ENCODE assay signal across 1 cellular context in the genomic region with DNA sequence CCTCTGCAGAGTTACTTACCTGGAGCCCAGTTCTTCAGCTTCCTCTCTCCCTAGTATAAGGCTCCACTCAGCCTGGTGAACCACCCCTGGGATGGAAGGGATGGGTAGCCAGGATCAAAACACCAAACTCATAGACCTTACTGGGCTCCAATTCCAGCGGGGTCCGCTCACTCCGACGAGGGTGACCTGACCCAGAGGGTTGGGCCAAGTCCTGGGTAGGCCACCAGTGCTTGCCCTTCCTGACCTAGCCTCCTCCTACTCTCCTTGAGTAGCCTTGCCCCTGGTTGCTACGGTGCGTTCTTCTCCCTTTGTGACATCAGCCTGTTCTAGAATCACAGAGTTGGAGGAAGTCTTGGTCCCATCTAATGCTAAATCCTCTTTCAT.
TF ChIP-seq lines count a peak whose summit lies in the region.

No MANE protein-coding gene starts in this region.

TF ChIP-seq in K562, 482 proteins besides CTCF, POLR2A, EP300 and RAD21 (continued from another document):
- TF ChIP-seq, protein P1, sequence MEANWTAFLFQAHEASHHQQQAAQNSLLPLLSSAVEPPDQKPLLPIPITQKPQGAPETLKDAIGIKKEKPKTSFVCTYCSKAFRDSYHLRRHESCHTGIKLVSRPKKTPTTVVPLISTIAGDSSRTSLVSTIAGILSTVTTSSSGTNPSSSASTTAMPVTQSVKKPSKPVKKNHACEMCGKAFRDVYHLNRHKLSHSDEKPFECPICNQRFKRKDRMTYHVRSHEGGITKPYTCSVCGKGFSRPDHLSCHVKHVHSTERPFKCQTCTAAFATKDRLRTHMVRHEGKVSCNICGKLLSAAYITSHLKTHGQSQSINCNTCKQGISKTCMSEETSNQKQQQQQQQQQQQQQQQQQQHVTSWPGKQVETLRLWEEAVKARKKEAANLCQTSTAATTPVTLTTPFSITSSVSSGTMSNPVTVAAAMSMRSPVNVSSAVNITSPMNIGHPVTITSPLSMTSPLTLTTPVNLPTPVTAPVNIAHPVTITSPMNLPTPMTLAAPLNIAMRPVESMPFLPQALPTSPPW (CRISPR knock-in tag; IDR thresholded peaks at IDR 0.05) = no peak
- TF ChIP-seq, protein P2, sequence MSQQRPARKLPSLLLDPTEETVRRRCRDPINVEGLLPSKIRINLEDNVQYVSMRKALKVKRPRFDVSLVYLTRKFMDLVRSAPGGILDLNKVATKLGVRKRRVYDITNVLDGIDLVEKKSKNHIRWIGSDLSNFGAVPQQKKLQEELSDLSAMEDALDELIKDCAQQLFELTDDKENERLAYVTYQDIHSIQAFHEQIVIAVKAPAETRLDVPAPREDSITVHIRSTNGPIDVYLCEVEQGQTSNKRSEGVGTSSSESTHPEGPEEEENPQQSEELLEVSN (IDR thresholded peaks at IDR 0.05; ENCODE audit: borderline replicate concordance in 1 of 2, extremely low read depth in 1 of 2, insufficient read depth in 1 of 2, insufficient read length in 1 of 2, low read depth in 1 of 2, low read length in 1 of 2, poor library complexity in 1 of 2, severe bottlenecking in 1 of 2) = no peak
- TF ChIP-seq MYC (IDR thresholded peaks at IDR 0.05; ENCODE audit: low read depth, low read length) (no peak), MYC (CRISPR knock-in tag; IDR thresholded peaks at IDR 0.05; ENCODE audit: borderline replicate concordance, low read depth) (no peak), GATAD2A (IDR thresholded peaks at IDR 0.05) (no peak), ZFP30 (CRISPR knock-in tag; IDR thresholded peaks at IDR 0.05; ENCODE audit: borderline replicate concordance) (no peak), ZNF431 (CRISPR knock-in tag; IDR thresholded peaks at IDR 0.05) (no peak), MCM5 (IDR thresholded peaks at IDR 0.05; ENCODE audit: low read depth) (no peak)
- TF ChIP-seq, protein P3, sequence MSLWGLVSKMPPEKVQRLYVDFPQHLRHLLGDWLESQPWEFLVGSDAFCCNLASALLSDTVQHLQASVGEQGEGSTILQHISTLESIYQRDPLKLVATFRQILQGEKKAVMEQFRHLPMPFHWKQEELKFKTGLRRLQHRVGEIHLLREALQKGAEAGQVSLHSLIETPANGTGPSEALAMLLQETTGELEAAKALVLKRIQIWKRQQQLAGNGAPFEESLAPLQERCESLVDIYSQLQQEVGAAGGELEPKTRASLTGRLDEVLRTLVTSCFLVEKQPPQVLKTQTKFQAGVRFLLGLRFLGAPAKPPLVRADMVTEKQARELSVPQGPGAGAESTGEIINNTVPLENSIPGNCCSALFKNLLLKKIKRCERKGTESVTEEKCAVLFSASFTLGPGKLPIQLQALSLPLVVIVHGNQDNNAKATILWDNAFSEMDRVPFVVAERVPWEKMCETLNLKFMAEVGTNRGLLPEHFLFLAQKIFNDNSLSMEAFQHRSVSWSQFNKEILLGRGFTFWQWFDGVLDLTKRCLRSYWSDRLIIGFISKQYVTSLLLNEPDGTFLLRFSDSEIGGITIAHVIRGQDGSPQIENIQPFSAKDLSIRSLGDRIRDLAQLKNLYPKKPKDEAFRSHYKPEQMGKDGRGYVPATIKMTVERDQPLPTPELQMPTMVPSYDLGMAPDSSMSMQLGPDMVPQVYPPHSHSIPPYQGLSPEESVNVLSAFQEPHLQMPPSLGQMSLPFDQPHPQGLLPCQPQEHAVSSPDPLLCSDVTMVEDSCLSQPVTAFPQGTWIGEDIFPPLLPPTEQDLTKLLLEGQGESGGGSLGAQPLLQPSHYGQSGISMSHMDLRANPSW (CRISPR knock-in tag; IDR thresholded peaks at IDR 0.05) = no peak
- TF ChIP-seq, protein P4, sequence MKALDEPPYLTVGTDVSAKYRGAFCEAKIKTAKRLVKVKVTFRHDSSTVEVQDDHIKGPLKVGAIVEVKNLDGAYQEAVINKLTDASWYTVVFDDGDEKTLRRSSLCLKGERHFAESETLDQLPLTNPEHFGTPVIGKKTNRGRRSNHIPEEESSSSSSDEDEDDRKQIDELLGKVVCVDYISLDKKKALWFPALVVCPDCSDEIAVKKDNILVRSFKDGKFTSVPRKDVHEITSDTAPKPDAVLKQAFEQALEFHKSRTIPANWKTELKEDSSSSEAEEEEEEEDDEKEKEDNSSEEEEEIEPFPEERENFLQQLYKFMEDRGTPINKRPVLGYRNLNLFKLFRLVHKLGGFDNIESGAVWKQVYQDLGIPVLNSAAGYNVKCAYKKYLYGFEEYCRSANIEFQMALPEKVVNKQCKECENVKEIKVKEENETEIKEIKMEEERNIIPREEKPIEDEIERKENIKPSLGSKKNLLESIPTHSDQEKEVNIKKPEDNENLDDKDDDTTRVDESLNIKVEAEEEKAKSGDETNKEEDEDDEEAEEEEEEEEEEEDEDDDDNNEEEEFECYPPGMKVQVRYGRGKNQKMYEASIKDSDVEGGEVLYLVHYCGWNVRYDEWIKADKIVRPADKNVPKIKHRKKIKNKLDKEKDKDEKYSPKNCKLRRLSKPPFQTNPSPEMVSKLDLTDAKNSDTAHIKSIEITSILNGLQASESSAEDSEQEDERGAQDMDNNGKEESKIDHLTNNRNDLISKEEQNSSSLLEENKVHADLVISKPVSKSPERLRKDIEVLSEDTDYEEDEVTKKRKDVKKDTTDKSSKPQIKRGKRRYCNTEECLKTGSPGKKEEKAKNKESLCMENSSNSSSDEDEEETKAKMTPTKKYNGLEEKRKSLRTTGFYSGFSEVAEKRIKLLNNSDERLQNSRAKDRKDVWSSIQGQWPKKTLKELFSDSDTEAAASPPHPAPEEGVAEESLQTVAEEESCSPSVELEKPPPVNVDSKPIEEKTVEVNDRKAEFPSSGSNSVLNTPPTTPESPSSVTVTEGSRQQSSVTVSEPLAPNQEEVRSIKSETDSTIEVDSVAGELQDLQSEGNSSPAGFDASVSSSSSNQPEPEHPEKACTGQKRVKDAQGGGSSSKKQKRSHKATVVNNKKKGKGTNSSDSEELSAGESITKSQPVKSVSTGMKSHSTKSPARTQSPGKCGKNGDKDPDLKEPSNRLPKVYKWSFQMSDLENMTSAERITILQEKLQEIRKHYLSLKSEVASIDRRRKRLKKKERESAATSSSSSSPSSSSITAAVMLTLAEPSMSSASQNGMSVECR (CRISPR knock-in tag; IDR thresholded peaks at IDR 0.05) = no peak
